ENCODE assay signal across 20 cellular contexts in genomic region chr2:239625106-239625845, GRCh38.
A peak's percentile ranks its signal among the peaks of the same experiment; 100 is the strongest.
DNase-seq lines count a peak whose midpoint lies in the region; ATAC-seq and TF ChIP-seq lines count a peak whose summit lies in the region.
"Had no signal": no experiment of that assay in that cellular context is flagged by ENCODE, and none has a peak within 500 bp of the region (broad histone marks: within the 10 kb centered on the region; RNA-seq: fewer than 3 reads in every experiment).

No MANE protein-coding gene starts in this region.

- intact Hi-C loops in dorsolateral prefrontal cortex (cut with DNase I): no loop called here

- peaks cover 44% of the 10 kb centered on the region for H3K4me1 Mint-ChIP-seq in activated CD8-positive, alpha-beta memory T cell treated with anti-CD3 and anti-CD28 coated beads, Interleukin-2, amount 10 ng/mL, durations not matched to agents 7 days and 5 days
- H3K4me1 Mint-ChIP-seq in T-cell: peaks cover 36 to 76% (median 58%) of the 10 kb centered on the region in 3 donors

- CTCF ChIA-PET in activated CD8-positive, alpha-beta memory T cell treated with anti-CD3 and anti-CD28 coated beads, Interleukin-2, amount 10 ng/mL, durations not matched to agents 7 days and 5 days (lab: Charles Lee): no interaction called here
- CTCF ChIA-PET in T-cell (lab: Charles Lee): no interaction called here

- H3K9me3 Mint-ChIP-seq in activated CD8-positive, alpha-beta memory T cell treated with anti-CD3 and anti-CD28 coated beads, Interleukin-2, amount 10 ng/mL, durations not matched to agents 7 days and 5 days (ENCODE audit: low read depth): no peaks in the 10 kb centered on the region
- no peaks in the 10 kb centered on the region for H3K9me3 Mint-ChIP-seq in T-cell
- H3K9me3 Mint-ChIP-seq: H9 had no signal

- no peaks in the 10 kb centered on the region for H3K27me3 ChIP-seq in dorsolateral prefrontal cortex
- H3K27me3 ChIP-seq: BLaER1 treated with 17β-estradiol and CSF1 and Interleukin-3, amounts not matched to agents 10 nM and 100 nM had no signal

- peaks cover 3% of the 10 kb centered on the region for H3K27me3 Mint-ChIP-seq in activated CD8-positive, alpha-beta memory T cell treated with anti-CD3 and anti-CD28 coated beads, Interleukin-2, amount 10 ng/mL, durations not matched to agents 7 days and 5 days
- H3K27me3 Mint-ChIP-seq in T-cell: no peaks in the 10 kb centered on the region

- POLR2A ChIA-PET in T-cell (lab: Charles Lee): no interaction called here

- H3K36me3 Mint-ChIP-seq in activated CD8-positive, alpha-beta memory T cell treated with anti-CD3 and anti-CD28 coated beads, Interleukin-2, amount 10 ng/mL, durations not matched to agents 7 days and 5 days: no peaks in the 10 kb centered on the region
- H3K36me3 Mint-ChIP-seq in T-cell: no peaks in the 10 kb centered on the region

- no peak overlapping the region for H3K4me3 Mint-ChIP-seq in activated CD8-positive, alpha-beta memory T cell treated with anti-CD3 and anti-CD28 coated beads, Interleukin-2, amount 10 ng/mL, durations not matched to agents 7 days and 5 days
- peak overlapping the region in 1 of 3 donors; percentile 58 for H3K4me3 Mint-ChIP-seq in T-cell
- H3K4me3 Mint-ChIP-seq: H9, IgD-negative memory B cell had no signal

- H3K27ac ChIP-seq in dorsolateral prefrontal cortex: no peak overlapping the region
- H3K27ac ChIP-seq: BLaER1 treated with 17β-estradiol and CSF1 and Interleukin-3, amounts not matched to agents 10 nM and 100 nM had no signal

- no peak overlapping the region for H3K4me3 ChIP-seq in dorsolateral prefrontal cortex
- H3K4me3 ChIP-seq: A549; BLaER1 treated with 17β-estradiol and CSF1 and Interleukin-3, amounts not matched to agents 10 nM and 100 nM had no signal

- no peak for TF ChIP-seq CTCF in dorsolateral prefrontal cortex (IDR thresholded peaks at IDR 0.05 in 54 of 56, conservative IDR thresholded peaks at IDR 0.05 in 2 of 56; ENCODE audit: low read depth in 1 of 56, partially characterized antibody in 56 of 56)

- H3K27ac Mint-ChIP-seq in activated CD8-positive, alpha-beta memory T cell treated with anti-CD3 and anti-CD28 coated beads, Interleukin-2, amount 10 ng/mL, durations not matched to agents 7 days and 5 days: peak overlapping the region; percentile 72
- peak overlapping the region; percentile 74 to 82 for H3K27ac Mint-ChIP-seq in T-cell
- H3K27ac Mint-ChIP-seq: H9, IgD-negative memory B cell had no signal

- no peak for ATAC-seq in activated CD8-positive, alpha-beta memory T cell treated with anti-CD3 and anti-CD28 coated beads, Interleukin-2, amount 10 ng/mL, durations not matched to agents 7 days and 5 days
- ATAC-seq in T-cell (replicated peaks in 1 of 4): no peak
- no peak for ATAC-seq in HG03342 (IDR thresholded peaks at IDR 0.05; ENCODE audit: unreplicated experiment)
- ATAC-seq: A549 had no signal

- no peak for DNase-seq in activated CD8-positive, alpha-beta memory T cell treated with anti-CD3 and anti-CD28 coated beads, Interleukin-2, amount 10 ng/mL, durations not matched to agents 7 days and 5 days
- no peak for DNase-seq in activated CD8-positive, alpha-beta memory T cell treated with anti-CD3 and anti-CD28 coated beads, Interleukin-2, amount 50 U/mL, for 48 hours
- DNase-seq in T-cell: no peak
- DNase-seq in islet precursor cell: peak; percentile 24
- peak; percentile 26 for DNase-seq in ureter (ENCODE audit: low spot score)
- no peak for DNase-seq in SKM-1 treated with dmso at 0.1 percent for 144 hours (lab: John Stamatoyannopoulos, UW; ENCODE audit: unreplicated experiment)
- DNase-seq in dorsolateral prefrontal cortex: no peak
- DNase-seq: Caco-2, DMS53, H9, NCI-H1436, NCI-H2029, NCI-H2171, NCI-H446, NCI-H69, SHP77 had no signal

Comparison
In these comparisons a context has a peak if more than half of its experiments do, and no peak if none do; other contexts are left out.
1. DNase-seq: peak in islet precursor cell (single experiment) and ureter (single experiment); none in activated CD8-positive, alpha-beta memory T cell treated with anti-CD3 and anti-CD28 coated beads, Interleukin-2, amount 10 ng/mL, durations not matched to agents 7 days and 5 days (single experiment), activated CD8-positive, alpha-beta memory T cell treated with anti-CD3 and anti-CD28 coated beads, Interleukin-2, amount 50 U/mL, for 48 hours (single experiment), T-cell (0 of 34), SKM-1 treated with dmso at 0.1 percent for 144 hours (single experiment) and dorsolateral prefrontal cortex (0 of 10).